ENCODE assay signal across 8 cellular contexts in genomic region chr1:163361123-163361934, GRCh38. TPM values are rescaled to one million over a fixed set of nuclear protein-coding genes. Genes with fewer than 3 reads are reported as not detected.
A peak's percentile ranks its signal among the peaks of the same experiment; 100 is the strongest.
DNase-seq lines count a peak whose midpoint lies in the region; ATAC-seq and TF ChIP-seq lines count a peak whose summit lies in the region.

No MANE protein-coding gene starts in this region.

- POLR2A ChIA-PET in SK-N-SH (lab: Yijun Ruan, JAX) = no interaction called here

- no peaks in the 10 kb centered on the region for H3K9me3 ChIP-seq in SK-N-SH

- no peaks in the 10 kb centered on the region for H3K4me1 ChIP-seq in SK-N-SH (ENCODE audit: control insufficient read depth in 1 of 2, insufficient read depth in 2 of 2, low read depth in 1 of 2, low read length in 1 of 2)

- H3K79me2 ChIP-seq in SK-N-SH (ENCODE audit: insufficient read depth) = no peaks in the 10 kb centered on the region

- no peak for TF ChIP-seq EP300 in SK-N-SH (IDR thresholded peaks at IDR 0.05; ENCODE audit: borderline replicate concordance in 1 of 2, low read depth in 1 of 2, low read length in 1 of 2)

- H3K27me3 ChIP-seq in SK-N-SH (ENCODE audit: insufficient read depth) = no peaks in the 10 kb centered on the region

- H3K9me2 ChIP-seq in SK-N-SH = 0 out of 2 replicates have a peak, but pooled peaks cover 4% of the 10 kb centered on the region

- no peak overlapping the region for H3K27ac ChIP-seq in SK-N-SH (ENCODE audit: low read depth in 2 of 2, low read length in 1 of 2)

- H4K20me1 ChIP-seq in SK-N-SH (ENCODE audit: insufficient read depth) = no peaks in the 10 kb centered on the region

- H3K4me3 ChIP-seq in SK-N-SH (ENCODE audit: low read depth in 2 of 2, low read length in 1 of 2) = no peak overlapping the region

- H2AFZ ChIP-seq in SK-N-SH (ENCODE audit: low read depth) = no peak overlapping the region

- peaks cover 18% of the 10 kb centered on the region for H3F3A ChIP-seq in SK-N-SH (replicated peaks; ENCODE audit: insufficient read depth)

- no peak overlapping the region for H3K4me2 ChIP-seq in SK-N-SH

- peak; percentile 58 for ATAC-seq in GM18511 (IDR thresholded peaks at IDR 0.05; ENCODE audit: unreplicated experiment)
- ATAC-seq in HG03460 (IDR thresholded peaks at IDR 0.05; ENCODE audit: unreplicated experiment) = no peak

- TF ChIP-seq CTCF in SK-N-SH (IDR thresholded peaks at IDR 0.05) = peak; percentile 58

- CTCF ChIA-PET in SK-N-SH (lab: Yijun Ruan, JAX) = interaction anchor here (0.6 to 2.0 kb wide), 8 partner anchors 20 to 1712 kb away, joined by 3 to 7 read pairs (median 3); no protein-coding TSS in a partner anchor

- H3K36me3 ChIP-seq in SK-N-SH (replicated peaks in 1 of 2; ENCODE audit: control insufficient read depth in 1 of 2, insufficient read depth in 2 of 2, low read length in 1 of 2) = peaks cover 5 to 6% of the 10 kb centered on the region in 2 experiments

- TF ChIP-seq RAD21 in SK-N-SH (IDR thresholded peaks at IDR 0.05; ENCODE audit: low read length) = peak; percentile 86

- WGBS in SK-N-SH (ENCODE audit: low lambda C conversion rate) = 43% methylated on average over 5 of the region's 5 CpGs

- peak; percentile 12 for DNase-seq in AG20443 (ENCODE audit: low spot score)
- DNase-seq in M059J (ENCODE audit: low read depth) = peak; percentile 27
- peak; percentile 27 for DNase-seq in SK-N-SH
- peak; percentile 53 for DNase-seq in iPS-NIHi7 (ENCODE audit: extremely low spot score)
- DNase-seq in activated T-cell treated with anti-CD3 and anti-CD28 coated beads, Interleukin-2, amount 50 U/mL, for 48 hours = no peak
- no peak for DNase-seq in activated naive CD4-positive, alpha-beta T cell treated with Interleukin-2 at 50 U/mL for 16 hours

- no peak overlapping the region for H3K9ac ChIP-seq in SK-N-SH

TF ChIP-seq in SK-N-SH, 30 proteins besides CTCF, POLR2A, EP300 and RAD21:
- TF ChIP-seq MXI1 (IDR thresholded peaks at IDR 0.05; ENCODE audit: low read depth, low read length) = no peak
- TF ChIP-seq MEF2A (IDR thresholded peaks at IDR 0.05; ENCODE audit: borderline replicate concordance, low read depth) = no peak
- TF ChIP-seq SMC3 (IDR thresholded peaks at IDR 0.05; ENCODE audit: low read depth, low read length) = peak; percentile 48

RNA-seq across cellular contexts. Expression of gene NUF2, which starts 39.6 kb away (rescaled TPM):
- total RNA-seq in M059J (2014; rRNA removed; shearing (Covaris generic)) = 40.0 and 51.1 TPM in 2 replicates
- polyA plus RNA-seq in SK-N-SH (2012; rRNA removed) = 11.3 and 13.5 TPM in 2 replicates
- 11.2 and 12.9 TPM in 2 replicates for polyA plus RNA-seq in SK-N-SH (2012; cell fraction: cytosol; rRNA removed)
- 11.5 and 22.3 TPM in 2 replicates for polyA plus RNA-seq in SK-N-SH (2012; cell fraction: nucleus; rRNA removed)

Comparison
In these comparisons a context has a peak if more than half of its experiments do, and no peak if none do; other contexts are left out.
1. DNase-seq: peak in AG20443 (single experiment), M059J (single experiment), SK-N-SH (single experiment) and iPS-NIHi7 (single experiment); none in activated T-cell treated with anti-CD3 and anti-CD28 coated beads, Interleukin-2, amount 50 U/mL, for 48 hours (0 of 2) and activated naive CD4-positive, alpha-beta T cell treated with Interleukin-2 at 50 U/mL for 16 hours (single experiment).